Comparison of ENCODE assay signal across 1 cellular context in genomic region chr9:128408963-128409431, GRCh38.
TF ChIP-seq lines count a peak whose summit lies in the region.

No MANE protein-coding gene starts in this region.

TF ChIP-seq in H1, 55 proteins besides CTCF, POLR2A, EP300 and RAD21:
- TF ChIP-seq TBP (IDR thresholded peaks at IDR 0.05; ENCODE audit: low read depth, low read length) (no peak), CREB1 (IDR thresholded peaks at IDR 0.05) (no peak), SIRT6 (IDR thresholded peaks at IDR 0.05; ENCODE audit: low read length) (no peak), KDM4A (IDR thresholded peaks at IDR 0.05; ENCODE audit: low read depth, low read length, severe bottlenecking) (no peak), TAF1 (IDR thresholded peaks at IDR 0.05; ENCODE audit: low read depth, low read length) (no peak), CHD7 (IDR thresholded peaks at IDR 0.05; ENCODE audit: insufficient replicate concordance, low read length) (no peak), SUZ12 (IDR thresholded peaks at IDR 0.05; ENCODE audit: low read length) (0 out of 2 replicates have a peak, but pooled peaks have one; percentile 36), ASH2L (IDR thresholded peaks at IDR 0.05; ENCODE audit: low read length) (no peak), RBBP5 (IDR thresholded peaks at IDR 0.05; ENCODE audit: borderline replicate concordance, low read depth, low read length) (0 out of 2 replicates have a peak, but pooled peaks have one; percentile 30)
- TF ChIP-seq, protein P1, sequence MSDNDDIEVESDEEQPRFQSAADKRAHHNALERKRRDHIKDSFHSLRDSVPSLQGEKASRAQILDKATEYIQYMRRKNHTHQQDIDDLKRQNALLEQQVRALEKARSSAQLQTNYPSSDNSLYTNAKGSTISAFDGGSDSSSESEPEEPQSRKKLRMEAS (IDR thresholded peaks at IDR 0.05) = no peak
